In genomic region chr6:15378272-15378671, GRCh38 we compare ENCODE assay signal across 26 cellular contexts.
"Had no signal": no experiment of that assay in that cellular context is flagged by ENCODE, and none has a peak within 500 bp of the region (broad histone marks: within the 10 kb centered on the region; RNA-seq: fewer than 3 reads in every experiment).

No MANE protein-coding gene starts in this region.

- H3K4me2 ChIP-seq: hepatocyte had no signal

- H3K27ac ChIP-seq: adrenal gland, ascending aorta, brain microvascular endothelial cell, hepatocyte, psoas muscle, right atrium auricular region, spleen, transverse colon, vagina, VCaP had no signal

- H3K9me3 Mint-ChIP-seq: activated CD4-positive, alpha-beta memory T cell treated with anti-CD3 and anti-CD28 coated beads, Interleukin-2, amount 10 ng/mL, durations not matched to agents 7 days and 5 days; natural killer cell had no signal

- H3K9me3 ChIP-seq: adrenal gland, ascending aorta, psoas muscle, right atrium auricular region, spleen, transverse colon, vagina had no signal

- H3K4me1 ChIP-seq: ascending aorta had no signal

- H3K36me3 ChIP-seq: adrenal gland, ascending aorta, brain microvascular endothelial cell, right atrium auricular region, transverse colon, vagina had no signal

- H2AFZ ChIP-seq: hepatocyte had no signal

- H3K27me3 ChIP-seq: adrenal gland, ascending aorta, brain microvascular endothelial cell, hepatocyte, right atrium auricular region, spleen, transverse colon, vagina had no signal

- H3K4me3 Mint-ChIP-seq: activated CD4-positive, alpha-beta memory T cell treated with anti-CD3 and anti-CD28 coated beads, Interleukin-2, amount 10 ng/mL, durations not matched to agents 7 days and 5 days; activated naive CD8-positive, alpha-beta T cell; natural killer cell had no signal

- H3K27ac Mint-ChIP-seq: activated CD4-positive, alpha-beta memory T cell treated with anti-CD3 and anti-CD28 coated beads, Interleukin-2, amount 10 ng/mL, durations not matched to agents 7 days and 5 days; activated naive CD8-positive, alpha-beta T cell had no signal

- H3K27me3 Mint-ChIP-seq: activated CD4-positive, alpha-beta memory T cell treated with anti-CD3 and anti-CD28 coated beads, Interleukin-2, amount 10 ng/mL, durations not matched to agents 7 days and 5 days; activated naive CD8-positive, alpha-beta T cell had no signal

- H3K4me3 ChIP-seq: adrenal gland, ascending aorta, hepatocyte, psoas muscle, right atrium auricular region, spleen, transverse colon, vagina had no signal

- DNase-seq: activated CD4-positive, alpha-beta memory T cell treated with anti-CD3 and anti-CD28 coated beads, Interleukin-2, amount 10 ng/mL, durations not matched to agents 7 days and 5 days; activated CD8-positive, alpha-beta memory T cell treated with anti-CD3 and anti-CD28 coated beads, Interleukin-2, amount 50 U/mL, for 4 hours; activated gamma-delta T cell treated with Interleukin-2 at 50 U/mL for 16 hours; adrenal gland; caudate nucleus; dermis blood vessel endothelial cell; effector memory CD4-positive, alpha-beta T cell; foreskin melanocyte; glutamatergic neuron; left ventricle myocardium superior; mammary epithelial cell; midbrain; natural killer cell; psoas muscle; spleen; stimulated activated CD4-positive, alpha-beta T cell treated with anti-CD3 and anti-CD28 coated beads, Interleukin-4, amount 100 ng/mL, for 1 hour; transverse colon had no signal

- ATAC-seq: esophagus mucosa, left ventricle myocardium superior, natural killer cell, SK-N-SH treated with all-trans-retinoic acid at 6 μM for 48 hours had no signal
